16 cellular contexts compared by ENCODE assay signal in the genomic region with DNA sequence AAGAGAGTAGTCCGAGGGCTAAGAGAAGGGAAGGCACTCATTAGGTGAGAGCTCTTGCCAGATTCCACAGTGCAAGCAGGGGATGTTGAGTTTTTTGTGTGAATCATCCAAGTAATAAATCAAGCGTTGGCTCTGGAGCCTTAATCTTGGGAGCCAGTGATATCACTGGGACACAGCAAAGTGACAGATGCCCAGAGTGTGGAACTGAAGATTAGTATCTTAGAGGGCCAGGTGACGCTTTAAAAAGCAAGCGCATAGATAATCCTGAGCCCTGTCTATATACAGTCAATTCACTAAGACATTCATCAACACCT.
A peak's percentile ranks its signal among the peaks of the same experiment; 100 is the strongest.
DNase-seq lines count a peak whose midpoint lies in the region; ATAC-seq and FAIRE-seq lines count a peak whose summit lies in the region.
"Had no signal": no experiment of that assay in that cellular context is flagged by ENCODE, and none has a peak within 500 bp of the region (broad histone marks: within the 10 kb centered on the region; RNA-seq: fewer than 3 reads in every experiment).

No MANE protein-coding gene starts in this region.

- no peak for FAIRE-seq in frontal cortex (lab: Jason Lieb, UNC)
- FAIRE-seq: pancreas had no signal

- peaks cover 30% of the 10 kb centered on the region for H3K4me1 Mint-ChIP-seq in central memory CD8-positive, alpha-beta T cell

- H3K9me3 Mint-ChIP-seq in central memory CD8-positive, alpha-beta T cell: peaks cover 9% of the 10 kb centered on the region

- DNase-seq in AG20443 (ENCODE audit: low spot score) (peak; percentile 51), EL (peak; percentile 46), NCI-H446 treated with DMSO at 0.1 percent for 48 hours (lab: John Stamatoyannopoulos, UW) (peak; percentile 51), NCI-H526 (lab: John Stamatoyannopoulos, UW) (no peak), NCI-H2227 treated with DMSO at 0.1 percent for 48 hours (lab: John Stamatoyannopoulos, UW) (no peak), frontal cortex (ENCODE audit: low spot score in 2 of 2) (no peak)
- DNase-seq in central memory CD8-positive, alpha-beta T cell (ENCODE audit: low spot score in 2 of 2): no peak
- DNase-seq: COR-L47; glutamatergic neuron; NCI-H526 treated with DMSO at 0.1 percent for 48 hours; pancreas; stimulated activated CD4-positive, alpha-beta T cell treated with anti-CD3 and anti-CD28 coated beads, Interleukin-1b, Interleukin-23, amount 100 ng/mL, for 48 hours; stimulated activated naive CD8-positive, alpha-beta T cell treated with anti-CD3 and anti-CD28 coated beads, Interleukin-15, Interleukin-2, amounts not matched to agents 100 U/mL and 50 U/mL, for 24 hours; SW 1271 had no signal

- peak overlapping the region; percentile 50 for H3K4me3 Mint-ChIP-seq in central memory CD8-positive, alpha-beta T cell
- H3K4me3 Mint-ChIP-seq: dendritic cell treated with granulocyte-macrophage colony-stimulating factor and Interleukin-4, amounts not matched to agents 40 ng/mL and 50 ng/mL, for 4 days had no signal

- no peaks in the 10 kb centered on the region for H3K27me3 Mint-ChIP-seq in central memory CD8-positive, alpha-beta T cell

- H3K27ac Mint-ChIP-seq in central memory CD8-positive, alpha-beta T cell (ENCODE audit: low read depth): no peak overlapping the region
- H3K27ac Mint-ChIP-seq: dendritic cell treated with granulocyte-macrophage colony-stimulating factor and Interleukin-4, amounts not matched to agents 40 ng/mL and 50 ng/mL, for 4 days had no signal

- no peak for ATAC-seq in central memory CD8-positive, alpha-beta T cell (replicated peaks; ENCODE audit: extremely low read depth, poor library complexity, severe bottlenecking)
- ATAC-seq in HG03432 (IDR thresholded peaks at IDR 0.05; ENCODE audit: unreplicated experiment): no peak

- peaks cover 9% of the 10 kb centered on the region for H3K36me3 Mint-ChIP-seq in central memory CD8-positive, alpha-beta T cell (ENCODE audit: insufficient read depth)

Comparison
In these comparisons a context has a peak if more than half of its experiments do, and no peak if none do; other contexts are left out.
1. DNase-seq: peak in AG20443 (single experiment), EL (single experiment) and NCI-H446 treated with DMSO at 0.1 percent for 48 hours (single experiment); none in central memory CD8-positive, alpha-beta T cell (0 of 2), NCI-H526 (0 of 2), NCI-H2227 treated with DMSO at 0.1 percent for 48 hours (single experiment) and frontal cortex (0 of 2).